Comparison of ENCODE assay signal across 1 cellular context in the genomic region with DNA sequence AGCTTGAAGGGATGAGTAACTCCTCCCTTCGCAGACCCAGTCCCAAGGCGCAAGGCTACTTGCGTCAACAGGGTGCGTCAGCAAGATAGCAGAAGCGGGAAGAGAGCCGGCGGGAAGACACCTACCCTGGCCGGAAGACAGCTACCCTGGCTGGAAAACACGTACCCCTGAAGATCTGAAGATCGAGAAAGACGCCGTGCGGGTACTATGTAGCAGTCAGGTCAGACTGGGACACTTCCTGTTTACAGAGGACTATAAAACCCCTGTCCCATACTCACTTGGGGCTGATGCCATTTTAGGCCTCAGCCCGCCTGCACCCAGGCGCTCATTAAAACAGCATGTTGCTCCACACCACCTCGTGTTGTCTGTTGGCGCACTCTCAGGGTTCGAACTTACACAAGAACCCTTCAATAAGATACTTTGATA.
A peak's percentile ranks its signal among the peaks of the same experiment; 100 is the strongest.
TF ChIP-seq lines count a peak whose summit lies in the region.

No MANE protein-coding gene starts in this region.

TF ChIP-seq in K562, 482 proteins besides CTCF, POLR2A, EP300 and RAD21 (continued from another document and continues in another):
- TF ChIP-seq, protein P1, sequence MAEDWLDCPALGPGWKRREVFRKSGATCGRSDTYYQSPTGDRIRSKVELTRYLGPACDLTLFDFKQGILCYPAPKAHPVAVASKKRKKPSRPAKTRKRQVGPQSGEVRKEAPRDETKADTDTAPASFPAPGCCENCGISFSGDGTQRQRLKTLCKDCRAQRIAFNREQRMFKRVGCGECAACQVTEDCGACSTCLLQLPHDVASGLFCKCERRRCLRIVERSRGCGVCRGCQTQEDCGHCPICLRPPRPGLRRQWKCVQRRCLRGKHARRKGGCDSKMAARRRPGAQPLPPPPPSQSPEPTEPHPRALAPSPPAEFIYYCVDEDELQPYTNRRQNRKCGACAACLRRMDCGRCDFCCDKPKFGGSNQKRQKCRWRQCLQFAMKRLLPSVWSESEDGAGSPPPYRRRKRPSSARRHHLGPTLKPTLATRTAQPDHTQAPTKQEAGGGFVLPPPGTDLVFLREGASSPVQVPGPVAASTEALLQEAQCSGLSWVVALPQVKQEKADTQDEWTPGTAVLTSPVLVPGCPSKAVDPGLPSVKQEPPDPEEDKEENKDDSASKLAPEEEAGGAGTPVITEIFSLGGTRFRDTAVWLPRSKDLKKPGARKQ (CRISPR knock-in tag; IDR thresholded peaks at IDR 0.05) = no peak
- peak; percentile 61 for TF ChIP-seq CXXC5 (CRISPR knock-in tag; IDR thresholded peaks at IDR 0.05)
- peak; percentile 95 for TF ChIP-seq PHF20 (IDR thresholded peaks at IDR 0.05; ENCODE audit: partially characterized antibody)
- TF ChIP-seq TRIM28 (IDR thresholded peaks at IDR 0.05) = no peak
- TF ChIP-seq HDAC2 (IDR thresholded peaks at IDR 0.05) = no peak
- TF ChIP-seq, protein P2, sequence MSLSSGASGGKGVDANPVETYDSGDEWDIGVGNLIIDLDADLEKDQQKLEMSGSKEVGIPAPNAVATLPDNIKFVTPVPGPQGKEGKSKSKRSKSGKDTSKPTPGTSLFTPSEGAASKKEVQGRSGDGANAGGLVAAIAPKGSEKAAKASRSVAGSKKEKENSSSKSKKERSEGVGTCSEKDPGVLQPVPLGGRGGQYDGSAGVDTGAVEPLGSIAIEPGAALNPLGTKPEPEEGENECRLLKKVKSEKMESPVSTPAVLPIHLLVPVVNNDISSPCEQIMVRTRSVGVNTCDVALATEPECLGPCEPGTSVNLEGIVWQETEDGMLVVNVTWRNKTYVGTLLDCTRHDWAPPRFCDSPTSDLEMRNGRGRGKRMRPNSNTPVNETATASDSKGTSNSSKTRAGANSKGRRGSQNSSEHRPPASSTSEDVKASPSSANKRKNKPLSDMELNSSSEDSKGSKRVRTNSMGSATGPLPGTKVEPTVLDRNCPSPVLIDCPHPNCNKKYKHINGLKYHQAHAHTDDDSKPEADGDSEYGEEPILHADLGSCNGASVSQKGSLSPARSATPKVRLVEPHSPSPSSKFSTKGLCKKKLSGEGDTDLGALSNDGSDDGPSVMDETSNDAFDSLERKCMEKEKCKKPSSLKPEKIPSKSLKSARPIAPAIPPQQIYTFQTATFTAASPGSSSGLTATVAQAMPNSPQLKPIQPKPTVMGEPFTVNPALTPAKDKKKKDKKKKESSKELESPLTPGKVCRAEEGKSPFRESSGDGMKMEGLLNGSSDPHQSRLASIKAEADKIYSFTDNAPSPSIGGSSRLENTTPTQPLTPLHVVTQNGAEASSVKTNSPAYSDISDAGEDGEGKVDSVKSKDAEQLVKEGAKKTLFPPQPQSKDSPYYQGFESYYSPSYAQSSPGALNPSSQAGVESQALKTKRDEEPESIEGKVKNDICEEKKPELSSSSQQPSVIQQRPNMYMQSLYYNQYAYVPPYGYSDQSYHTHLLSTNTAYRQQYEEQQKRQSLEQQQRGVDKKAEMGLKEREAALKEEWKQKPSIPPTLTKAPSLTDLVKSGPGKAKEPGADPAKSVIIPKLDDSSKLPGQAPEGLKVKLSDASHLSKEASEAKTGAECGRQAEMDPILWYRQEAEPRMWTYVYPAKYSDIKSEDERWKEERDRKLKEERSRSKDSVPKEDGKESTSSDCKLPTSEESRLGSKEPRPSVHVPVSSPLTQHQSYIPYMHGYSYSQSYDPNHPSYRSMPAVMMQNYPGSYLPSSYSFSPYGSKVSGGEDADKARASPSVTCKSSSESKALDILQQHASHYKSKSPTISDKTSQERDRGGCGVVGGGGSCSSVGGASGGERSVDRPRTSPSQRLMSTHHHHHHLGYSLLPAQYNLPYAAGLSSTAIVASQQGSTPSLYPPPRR (CRISPR knock-in tag; IDR thresholded peaks at IDR 0.05; ENCODE audit: borderline replicate concordance) = no peak
- TF ChIP-seq ADNP (tag; IDR thresholded peaks at IDR 0.05) = no peak
- TF ChIP-seq, protein P3, sequence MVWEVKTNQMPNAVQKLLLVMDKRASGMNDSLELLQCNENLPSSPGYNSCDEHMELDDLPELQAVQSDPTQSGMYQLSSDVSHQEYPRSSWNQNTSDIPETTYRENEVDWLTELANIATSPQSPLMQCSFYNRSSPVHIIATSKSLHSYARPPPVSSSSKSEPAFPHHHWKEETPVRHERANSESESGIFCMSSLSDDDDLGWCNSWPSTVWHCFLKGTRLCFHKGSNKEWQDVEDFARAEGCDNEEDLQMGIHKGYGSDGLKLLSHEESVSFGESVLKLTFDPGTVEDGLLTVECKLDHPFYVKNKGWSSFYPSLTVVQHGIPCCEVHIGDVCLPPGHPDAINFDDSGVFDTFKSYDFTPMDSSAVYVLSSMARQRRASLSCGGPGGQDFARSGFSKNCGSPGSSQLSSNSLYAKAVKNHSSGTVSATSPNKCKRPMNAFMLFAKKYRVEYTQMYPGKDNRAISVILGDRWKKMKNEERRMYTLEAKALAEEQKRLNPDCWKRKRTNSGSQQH (CRISPR knock-in tag; IDR thresholded peaks at IDR 0.05) = no peak
- no peak for TF ChIP-seq PHF21A (IDR thresholded peaks at IDR 0.05; ENCODE audit: borderline replicate concordance, low read depth)
- peak in 1 of 2 experiments; percentile 72; a peak in 3 of 4 replicates for TF ChIP-seq FOXK2 (conservative IDR thresholded peaks at IDR 0.05 in 1 of 2, IDR thresholded peaks at IDR 0.05 in 1 of 2; ENCODE audit: low read depth in 2 of 2)
- TF ChIP-seq, protein P4, sequence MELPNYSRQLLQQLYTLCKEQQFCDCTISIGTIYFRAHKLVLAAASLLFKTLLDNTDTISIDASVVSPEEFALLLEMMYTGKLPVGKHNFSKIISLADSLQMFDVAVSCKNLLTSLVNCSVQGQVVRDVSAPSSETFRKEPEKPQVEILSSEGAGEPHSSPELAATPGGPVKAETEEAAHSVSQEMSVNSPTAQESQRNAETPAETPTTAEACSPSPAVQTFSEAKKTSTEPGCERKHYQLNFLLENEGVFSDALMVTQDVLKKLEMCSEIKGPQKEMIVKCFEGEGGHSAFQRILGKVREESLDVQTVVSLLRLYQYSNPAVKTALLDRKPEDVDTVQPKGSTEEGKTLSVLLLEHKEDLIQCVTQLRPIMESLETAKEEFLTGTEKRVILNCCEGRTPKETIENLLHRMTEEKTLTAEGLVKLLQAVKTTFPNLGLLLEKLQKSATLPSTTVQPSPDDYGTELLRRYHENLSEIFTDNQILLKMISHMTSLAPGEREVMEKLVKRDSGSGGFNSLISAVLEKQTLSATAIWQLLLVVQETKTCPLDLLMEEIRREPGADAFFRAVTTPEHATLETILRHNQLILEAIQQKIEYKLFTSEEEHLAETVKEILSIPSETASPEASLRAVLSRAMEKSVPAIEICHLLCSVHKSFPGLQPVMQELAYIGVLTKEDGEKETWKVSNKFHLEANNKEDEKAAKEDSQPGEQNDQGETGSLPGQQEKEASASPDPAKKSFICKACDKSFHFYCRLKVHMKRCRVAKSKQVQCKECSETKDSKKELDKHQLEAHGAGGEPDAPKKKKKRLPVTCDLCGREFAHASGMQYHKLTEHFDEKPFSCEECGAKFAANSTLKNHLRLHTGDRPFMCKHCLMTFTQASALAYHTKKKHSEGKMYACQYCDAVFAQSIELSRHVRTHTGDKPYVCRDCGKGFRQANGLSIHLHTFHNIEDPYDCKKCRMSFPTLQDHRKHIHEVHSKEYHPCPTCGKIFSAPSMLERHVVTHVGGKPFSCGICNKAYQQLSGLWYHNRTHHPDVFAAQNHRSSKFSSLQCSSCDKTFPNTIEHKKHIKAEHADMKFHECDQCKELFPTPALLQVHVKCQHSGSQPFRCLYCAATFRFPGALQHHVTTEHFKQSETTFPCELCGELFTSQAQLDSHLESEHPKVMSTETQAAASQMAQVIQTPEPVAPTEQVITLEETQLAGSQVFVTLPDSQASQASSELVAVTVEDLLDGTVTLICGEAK (IDR thresholded peaks at IDR 0.05) = no peak
- TF ChIP-seq, protein P4 (CRISPR knock-in tag; IDR thresholded peaks at IDR 0.05) = no peak
- TF ChIP-seq, protein P5, sequence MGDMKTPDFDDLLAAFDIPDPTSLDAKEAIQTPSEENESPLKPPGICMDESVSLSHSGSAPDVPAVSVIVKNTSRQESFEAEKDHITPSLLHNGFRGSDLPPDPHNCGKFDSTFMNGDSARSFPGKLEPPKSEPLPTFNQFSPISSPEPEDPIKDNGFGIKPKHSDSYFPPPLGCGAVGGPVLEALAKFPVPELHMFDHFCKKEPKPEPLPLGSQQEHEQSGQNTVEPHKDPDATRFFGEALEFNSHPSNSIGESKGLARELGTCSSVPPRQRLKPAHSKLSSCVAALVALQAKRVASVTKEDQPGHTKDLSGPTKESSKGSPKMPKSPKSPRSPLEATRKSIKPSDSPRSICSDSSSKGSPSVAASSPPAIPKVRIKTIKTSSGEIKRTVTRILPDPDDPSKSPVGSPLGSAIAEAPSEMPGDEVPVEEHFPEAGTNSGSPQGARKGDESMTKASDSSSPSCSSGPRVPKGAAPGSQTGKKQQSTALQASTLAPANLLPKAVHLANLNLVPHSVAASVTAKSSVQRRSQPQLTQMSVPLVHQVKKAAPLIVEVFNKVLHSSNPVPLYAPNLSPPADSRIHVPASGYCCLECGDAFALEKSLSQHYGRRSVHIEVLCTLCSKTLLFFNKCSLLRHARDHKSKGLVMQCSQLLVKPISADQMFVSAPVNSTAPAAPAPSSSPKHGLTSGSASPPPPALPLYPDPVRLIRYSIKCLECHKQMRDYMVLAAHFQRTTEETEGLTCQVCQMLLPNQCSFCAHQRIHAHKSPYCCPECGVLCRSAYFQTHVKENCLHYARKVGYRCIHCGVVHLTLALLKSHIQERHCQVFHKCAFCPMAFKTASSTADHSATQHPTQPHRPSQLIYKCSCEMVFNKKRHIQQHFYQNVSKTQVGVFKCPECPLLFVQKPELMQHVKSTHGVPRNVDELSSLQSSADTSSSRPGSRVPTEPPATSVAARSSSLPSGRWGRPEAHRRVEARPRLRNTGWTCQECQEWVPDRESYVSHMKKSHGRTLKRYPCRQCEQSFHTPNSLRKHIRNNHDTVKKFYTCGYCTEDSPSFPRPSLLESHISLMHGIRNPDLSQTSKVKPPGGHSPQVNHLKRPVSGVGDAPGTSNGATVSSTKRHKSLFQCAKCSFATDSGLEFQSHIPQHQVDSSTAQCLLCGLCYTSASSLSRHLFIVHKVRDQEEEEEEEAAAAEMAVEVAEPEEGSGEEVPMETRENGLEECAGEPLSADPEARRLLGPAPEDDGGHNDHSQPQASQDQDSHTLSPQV (IDR thresholded peaks at IDR 0.05) = peak; percentile 76
- TF ChIP-seq RBM34 (IDR thresholded peaks at IDR 0.05; ENCODE audit: borderline replicate concordance, insufficient read depth, low read length) = no peak
- TF ChIP-seq KDM1A (IDR thresholded peaks at IDR 0.05) = no peak
- TF ChIP-seq, protein P6, sequence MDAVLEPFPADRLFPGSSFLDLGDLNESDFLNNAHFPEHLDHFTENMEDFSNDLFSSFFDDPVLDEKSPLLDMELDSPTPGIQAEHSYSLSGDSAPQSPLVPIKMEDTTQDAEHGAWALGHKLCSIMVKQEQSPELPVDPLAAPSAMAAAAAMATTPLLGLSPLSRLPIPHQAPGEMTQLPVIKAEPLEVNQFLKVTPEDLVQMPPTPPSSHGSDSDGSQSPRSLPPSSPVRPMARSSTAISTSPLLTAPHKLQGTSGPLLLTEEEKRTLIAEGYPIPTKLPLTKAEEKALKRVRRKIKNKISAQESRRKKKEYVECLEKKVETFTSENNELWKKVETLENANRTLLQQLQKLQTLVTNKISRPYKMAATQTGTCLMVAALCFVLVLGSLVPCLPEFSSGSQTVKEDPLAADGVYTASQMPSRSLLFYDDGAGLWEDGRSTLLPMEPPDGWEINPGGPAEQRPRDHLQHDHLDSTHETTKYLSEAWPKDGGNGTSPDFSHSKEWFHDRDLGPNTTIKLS (IDR thresholded peaks at IDR 0.05; ENCODE audit: borderline replicate concordance, low read depth) = no peak
- TF ChIP-seq NCOA4 (IDR thresholded peaks at IDR 0.05; ENCODE audit: partially characterized antibody) = no peak
- TF ChIP-seq, protein P7, sequence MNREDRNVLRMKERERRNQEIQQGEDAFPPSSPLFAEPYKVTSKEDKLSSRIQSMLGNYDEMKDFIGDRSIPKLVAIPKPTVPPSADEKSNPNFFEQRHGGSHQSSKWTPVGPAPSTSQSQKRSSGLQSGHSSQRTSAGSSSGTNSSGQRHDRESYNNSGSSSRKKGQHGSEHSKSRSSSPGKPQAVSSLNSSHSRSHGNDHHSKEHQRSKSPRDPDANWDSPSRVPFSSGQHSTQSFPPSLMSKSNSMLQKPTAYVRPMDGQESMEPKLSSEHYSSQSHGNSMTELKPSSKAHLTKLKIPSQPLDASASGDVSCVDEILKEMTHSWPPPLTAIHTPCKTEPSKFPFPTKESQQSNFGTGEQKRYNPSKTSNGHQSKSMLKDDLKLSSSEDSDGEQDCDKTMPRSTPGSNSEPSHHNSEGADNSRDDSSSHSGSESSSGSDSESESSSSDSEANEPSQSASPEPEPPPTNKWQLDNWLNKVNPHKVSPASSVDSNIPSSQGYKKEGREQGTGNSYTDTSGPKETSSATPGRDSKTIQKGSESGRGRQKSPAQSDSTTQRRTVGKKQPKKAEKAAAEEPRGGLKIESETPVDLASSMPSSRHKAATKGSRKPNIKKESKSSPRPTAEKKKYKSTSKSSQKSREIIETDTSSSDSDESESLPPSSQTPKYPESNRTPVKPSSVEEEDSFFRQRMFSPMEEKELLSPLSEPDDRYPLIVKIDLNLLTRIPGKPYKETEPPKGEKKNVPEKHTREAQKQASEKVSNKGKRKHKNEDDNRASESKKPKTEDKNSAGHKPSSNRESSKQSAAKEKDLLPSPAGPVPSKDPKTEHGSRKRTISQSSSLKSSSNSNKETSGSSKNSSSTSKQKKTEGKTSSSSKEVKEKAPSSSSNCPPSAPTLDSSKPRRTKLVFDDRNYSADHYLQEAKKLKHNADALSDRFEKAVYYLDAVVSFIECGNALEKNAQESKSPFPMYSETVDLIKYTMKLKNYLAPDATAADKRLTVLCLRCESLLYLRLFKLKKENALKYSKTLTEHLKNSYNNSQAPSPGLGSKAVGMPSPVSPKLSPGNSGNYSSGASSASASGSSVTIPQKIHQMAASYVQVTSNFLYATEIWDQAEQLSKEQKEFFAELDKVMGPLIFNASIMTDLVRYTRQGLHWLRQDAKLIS (CRISPR knock-in tag; IDR thresholded peaks at IDR 0.05) = no peak
- TF ChIP-seq FOXA3 (CRISPR knock-in tag; conservative IDR thresholded peaks at IDR 0.05 in 1 of 2, IDR thresholded peaks at IDR 0.05 in 1 of 2) = no peak
- TF ChIP-seq LARP7 (IDR thresholded peaks at IDR 0.05) = no peak
- 0 out of 4 replicates have a peak, but pooled peaks of 1 of the 2 experiments have one; percentile 9 for TF ChIP-seq RCOR1 (IDR thresholded peaks at IDR 0.05; ENCODE audit: borderline replicate concordance in 1 of 2, low read depth in 2 of 2, low read length in 2 of 2)
